ENCODE assay signal across 14 cellular contexts in genomic region chr4:98341309-98341708, GRCh38.
DNase-seq lines count a peak whose midpoint lies in the region; ATAC-seq, FAIRE-seq and TF ChIP-seq lines count a peak whose summit lies in the region.
"Had no signal": no experiment of that assay in that cellular context is flagged by ENCODE, and none has a peak within 500 bp of the region (broad histone marks: within the 10 kb centered on the region; RNA-seq: fewer than 3 reads in every experiment).

No MANE protein-coding gene starts in this region.

- no peaks in the 10 kb centered on the region for H3K4me1 ChIP-seq in pancreas
- H3K4me1 ChIP-seq: Caco-2 had no signal

- peak; percentile 40 for TF ChIP-seq CTCF in choroid plexus epithelial cell (conservative IDR thresholded peaks at IDR 0.05; ENCODE audit: low read depth, low read length)
- no peak for TF ChIP-seq CTCF in pancreas (IDR thresholded peaks at IDR 0.05)

- H3K4me3 ChIP-seq in choroid plexus epithelial cell (ENCODE audit: low read depth, low read length) (no peak overlapping the region), pancreas (no peak overlapping the region)
- H3K4me3 ChIP-seq: spleen had no signal

- no peaks in the 10 kb centered on the region for H3K36me3 ChIP-seq in pancreas

- WGBS in pancreas, 2 donors, result 69 to 74% methylated on average over 2 of the region's 2 CpGs

- H3K27me3 ChIP-seq in pancreas, result no peaks in the 10 kb centered on the region
- H3K27me3 ChIP-seq: spleen had no signal

- H3K27ac ChIP-seq in pancreas, result no peak overlapping the region
- H3K27ac ChIP-seq: spleen had no signal

- DNase-seq in DMS 273 (lab: John Stamatoyannopoulos, UW; ENCODE audit: unreplicated experiment), result peak; percentile 87
- peak; percentile 71 for DNase-seq in NCI-H446 treated with DMSO at 0.1 percent for 48 hours (lab: John Stamatoyannopoulos, UW)
- DNase-seq in choroid plexus epithelial cell (ENCODE audit: low read depth), result peak; percentile 65
- peak; percentile 68 for DNase-seq in non-pigmented ciliary epithelial cell (ENCODE audit: low read depth)
- DNase-seq in pancreas, result no peak
- DNase-seq in anterior cingulate cortex (lab: John Stamatoyannopoulos, UW), result no peak
- DNase-seq in activated CD4-positive, alpha-beta T cell treated with anti-CD3 and anti-CD28 coated beads, Interleukin-2, amount 50 U/mL, for 1 hour, result no peak
- no peak for DNase-seq in KG1 (lab: John Stamatoyannopoulos, UW)
- DNase-seq: activated CD4-positive, alpha-beta memory T cell treated with anti-CD3 and anti-CD28 coated beads, Interleukin-2, amount 10 ng/mL, durations not matched to agents 7 days and 5 days; activated naive CD4-positive, alpha-beta T cell treated with anti-CD3 and anti-CD28 coated beads for 36 hours; Caco-2; effector CD8-positive, alpha-beta T cell; NCI-H1417 treated with DMSO at 0.1 percent for 48 hours; spleen had no signal

- FAIRE-seq in pancreas (lab: Jason Lieb, UNC), result no peak

- no peaks in the 10 kb centered on the region for H3K9me3 ChIP-seq in pancreas
- H3K9me3 ChIP-seq: Caco-2, spleen had no signal

- intact Hi-C loops in pancreas (cut with DNase I), result no loop called here

- ATAC-seq in pancreas, result no peak

Comparison
In these comparisons a context has a peak if more than half of its experiments do, and no peak if none do; other contexts are left out.
1. DNase-seq: peak in DMS 273 (single experiment), NCI-H446 treated with DMSO at 0.1 percent for 48 hours (single experiment), choroid plexus epithelial cell (single experiment) and non-pigmented ciliary epithelial cell (single experiment); none in pancreas (0 of 6), anterior cingulate cortex (0 of 58), activated CD4-positive, alpha-beta T cell treated with anti-CD3 and anti-CD28 coated beads, Interleukin-2, amount 50 U/mL, for 1 hour (single experiment) and KG1 (single experiment).